ENCODE assay signal across 10 cellular contexts in the genomic region with DNA sequence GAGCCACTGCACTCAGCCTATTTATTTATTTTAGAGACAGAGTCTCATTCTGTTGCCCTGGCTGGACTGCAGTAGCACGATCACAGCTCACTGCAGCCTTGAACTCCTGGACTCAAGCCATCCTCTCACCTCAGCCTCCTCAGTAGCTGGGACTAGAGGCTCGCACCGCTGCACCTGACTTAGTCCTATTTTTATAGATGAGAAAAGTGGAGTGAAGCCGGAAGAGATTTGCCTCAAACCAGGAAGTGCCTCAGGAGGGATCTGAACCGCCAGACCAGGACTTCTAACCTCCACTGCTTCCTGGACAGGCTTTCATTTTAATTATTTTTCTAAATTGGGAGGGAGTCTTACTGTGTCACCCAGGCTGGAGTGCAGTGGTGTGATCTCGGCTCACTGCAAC. TPM values are rescaled to one million over a fixed set of nuclear protein-coding genes. Genes with fewer than 3 reads are reported as not detected.
DNase-seq lines count a peak whose midpoint lies in the region; ATAC-seq, FAIRE-seq and TF ChIP-seq lines count a peak whose summit lies in the region.
"Had no signal": no experiment of that assay in that cellular context is flagged by ENCODE, and none has a peak within 500 bp of the region (broad histone marks: within the 10 kb centered on the region; RNA-seq: fewer than 3 reads in every experiment).

No MANE protein-coding gene starts in this region.

- no peaks in the 10 kb centered on the region for H3K36me3 ChIP-seq in left ventricle myocardium inferior
- no peaks in the 10 kb centered on the region for H3K36me3 ChIP-seq in adrenal gland (replicated peaks in 1 of 2)
- no peaks in the 10 kb centered on the region for H3K36me3 ChIP-seq in mesodermal cell (ENCODE audit: control insufficient read depth, insufficient read depth, low read length)
- H3K36me3 ChIP-seq in upper lobe of right lung, result no peaks in the 10 kb centered on the region

- H3K4me1 ChIP-seq in left ventricle myocardium inferior (peaks cover 30% of the 10 kb centered on the region), adrenal gland (replicated peaks in 1 of 2) (peaks cover 0 to 15% of the 10 kb centered on the region in 2 donors), mesodermal cell (ENCODE audit: control insufficient read depth, insufficient read depth, low read length, poor library complexity, severe bottlenecking) (peaks cover 39% of the 10 kb centered on the region), upper lobe of right lung (peaks cover 23% of the 10 kb centered on the region)

- no peak for ATAC-seq in upper lobe of right lung

- 40 to 55% (median 51%) methylated on average over 6 of the region's 6 CpGs for WGBS in adrenal gland, 4 donors
- WGBS in mesodermal cell (ENCODE audit: insufficient coverage in 2 of 2), 2 experiments, result 93 to 100% methylated on average over 2 to 5 of the region's 6 CpGs

- TF ChIP-seq POLR2A in adrenal gland (IDR thresholded peaks at IDR 0.05) (no peak), H54 (IDR thresholded peaks at IDR 0.05; ENCODE audit: low read depth, low read length) (no peak)

- H3K27ac ChIP-seq in left ventricle myocardium inferior (replicated peaks) (peak overlapping the region; percentile 83), adrenal gland (peak overlapping the region; percentile 60 to 88 (median 74)), mesodermal cell (ENCODE audit: low read depth, low read length, severe bottlenecking) (peak overlapping the region; percentile 98), upper lobe of right lung (peak overlapping the region; percentile 72)

- TF ChIP-seq CTCF in left ventricle myocardium inferior (IDR thresholded peaks at IDR 0.05; ENCODE audit: borderline replicate concordance) (no peak), adrenal gland (IDR thresholded peaks at IDR 0.05) (no peak), upper lobe of right lung (IDR thresholded peaks at IDR 0.05) (no peak)

- H3K27me3 ChIP-seq in left ventricle myocardium inferior (ENCODE audit: low read depth) (no peaks in the 10 kb centered on the region), adrenal gland (no peaks in the 10 kb centered on the region), upper lobe of right lung (no peaks in the 10 kb centered on the region)

- DNase-seq in left ventricle myocardium inferior (no peak), cardiac septum (ENCODE audit: low spot score) (no peak), adrenal gland (peak in 1 of 7 donors; percentile 47), upper lobe of right lung (no peak), NCI-H510A treated with DMSO at 0.1 percent for 48 hours (lab: John Stamatoyannopoulos, UW) (no peak), H54 (ENCODE audit: insufficient read length, low spot score) (no peak), GM19240 (ENCODE audit: insufficient read length, low spot score) (no peak)
- DNase-seq: activated effector memory CD4-positive, alpha-beta T cell treated with anti-CD3 and anti-CD28 coated beads, Interleukin-2, amount 50 U/mL, for 16 hours; Calu3 had no signal

- H3K9me3 ChIP-seq in left ventricle myocardium inferior (replicated peaks) (no peaks in the 10 kb centered on the region), adrenal gland (replicated peaks in 1 of 3) (no peaks in the 10 kb centered on the region), mesodermal cell (ENCODE audit: control insufficient read depth, low read length) (no peaks in the 10 kb centered on the region), upper lobe of right lung (no peaks in the 10 kb centered on the region)

- intact Hi-C loops in left ventricle myocardium inferior (cut with micrococcal nuclease) (no loop called here), cardiac septum (cut with DNase I) (no loop called here), adrenal gland (cut with DNase I) (loop anchor here in 1 of 2 donors (10.0 kb wide), 1 partner anchor 207 kb away; no protein-coding TSS in a partner anchor), upper lobe of right lung (cut with DNase I) (no loop called here)

- peak overlapping the region; percentile 12 for H3K4me3 ChIP-seq in left ventricle myocardium inferior
- H3K4me3 ChIP-seq in adrenal gland, result no peak overlapping the region
- no peak overlapping the region for H3K4me3 ChIP-seq in mesodermal cell (ENCODE audit: extremely low read depth, insufficient read depth, low read length, poor library complexity, severe bottlenecking)
- H3K4me3 ChIP-seq in upper lobe of right lung, result no peak overlapping the region

- FAIRE-seq in H54 (lab: Jason Lieb, UNC), result no peak

RNA-seq across cellular contexts. Expression of a gene that starts 17.5 kb away (rescaled TPM):
- 7.4 TPM for total RNA-seq in left ventricle myocardium inferior
- total RNA-seq in cardiac septum, result 9.9 TPM
- 10 to 100 TPM; 19.8 to 48.6 (median 26.6) TPM for total RNA-seq in adrenal gland
- polyA plus RNA-seq in adrenal gland, result 10 to 100 TPM in 1 of 3 donors, 1 to 10 TPM in 2; 6.8 to 27.7 (median 8.2) TPM
- 57.7 TPM for polyA plus RNA-seq in mesodermal cell (2013, experiment 1 of 2)
- 45.1 TPM for polyA plus RNA-seq in mesodermal cell (2013, experiment 2 of 2)
- total RNA-seq in upper lobe of right lung, result 24.3 TPM

RNA-seq across cellular contexts. Expression of a gene that starts 17.5 kb away (rescaled TPM):
- total RNA-seq in left ventricle myocardium inferior, result 8.7 TPM
- 8.3 TPM for total RNA-seq in cardiac septum
- total RNA-seq in adrenal gland, result 10 to 100 TPM; 12.0 to 19.4 (median 14.6) TPM
- 10 to 100 TPM in 2 of 3 donors, 1 to 10 TPM in 1; 9.3 to 18.0 (median 12.3) TPM for polyA plus RNA-seq in adrenal gland
- polyA plus RNA-seq in mesodermal cell (2013, experiment 1 of 2), result 39.2 TPM
- polyA plus RNA-seq in mesodermal cell (2013, experiment 2 of 2), result 36.9 TPM
- 16.3 TPM for total RNA-seq in upper lobe of right lung
